1 cellular context compared by ENCODE assay signal in the genomic region with DNA sequence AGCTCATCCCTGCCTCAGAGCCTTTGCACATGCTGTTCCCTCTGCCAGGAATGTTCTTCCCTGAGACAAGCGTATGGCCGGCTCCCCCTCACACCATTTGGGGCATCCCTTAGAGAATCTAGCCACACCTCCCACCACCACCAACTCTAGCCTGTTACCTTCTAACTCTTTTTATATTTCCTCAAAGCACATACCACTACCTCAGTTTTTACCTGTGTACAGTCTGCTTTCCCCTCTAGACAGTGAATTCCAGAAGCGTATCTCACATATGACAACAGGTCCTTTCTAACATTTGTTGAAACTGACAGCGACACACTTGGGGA.
TF ChIP-seq lines count a peak whose summit lies in the region.

No MANE protein-coding gene starts in this region.

TF ChIP-seq in liver, 16 proteins besides CTCF, POLR2A, EP300 and RAD21 (continued from another document):
- no peak for TF ChIP-seq MAX (IDR thresholded peaks at IDR 0.05)
- no peak for TF ChIP-seq EGR1 (IDR thresholded peaks at IDR 0.05; ENCODE audit: low read depth in 2 of 2)
- no peak for TF ChIP-seq GABPA (IDR thresholded peaks at IDR 0.05 in 1 of 2, conservative IDR thresholded peaks at IDR 0.05 in 1 of 2)
